8 cellular contexts compared by ENCODE assay signal in genomic region chr1:46039571-46040052, GRCh38.
DNase-seq lines count a peak whose midpoint lies in the region; ATAC-seq and TF ChIP-seq lines count a peak whose summit lies in the region.

No MANE protein-coding gene starts in this region.

- TF ChIP-seq CTCF in CD14-positive monocyte (IDR thresholded peaks at IDR 0.05), result no peak

- H3K9me3 Mint-ChIP-seq in CD14-positive monocyte, result peaks cover 0 to 2% (median 0%) of the 10 kb centered on the region in 7 donors

- H3K4me1 Mint-ChIP-seq in CD14-positive monocyte, result peaks cover 26% of the 10 kb centered on the region

- DNase-seq in GM04503 (ENCODE audit: low read depth), result peak; percentile 11
- peak; percentile 81 for DNase-seq in NCI-H446 treated with DMSO at 0.1 percent for 48 hours (lab: John Stamatoyannopoulos, UW)
- DNase-seq in dermis blood vessel endothelial cell, result peak; percentile 61
- DNase-seq in pulmonary artery endothelial cell (ENCODE audit: low read depth, low spot score), result peak; percentile 47
- no peak for DNase-seq in CD14-positive monocyte (ENCODE audit: low spot score)
- DNase-seq in UCSD-AML1 (lab: John Stamatoyannopoulos, UW; ENCODE audit: unreplicated experiment), result no peak
- DNase-seq in inferior parietal cortex (ENCODE audit: extremely low spot score), result no peak

- intact Hi-C loops in CD14-positive monocyte (cut with micrococcal nuclease), result no loop called here

- H3K27ac Mint-ChIP-seq in CD14-positive monocyte, result no peak overlapping the region

- H3K36me3 Mint-ChIP-seq in CD14-positive monocyte, result peaks cover 4% of the 10 kb centered on the region in 2 donors

- H3K27me3 Mint-ChIP-seq in CD14-positive monocyte (ENCODE audit: low read depth in 3 of 3), result peaks cover 0 to 2% (median 0%) of the 10 kb centered on the region in 3 donors

- no peak for ATAC-seq in HG03135 (IDR thresholded peaks at IDR 0.05; ENCODE audit: unreplicated experiment)

- no peak overlapping the region for H3K4me3 Mint-ChIP-seq in CD14-positive monocyte

Comparison
In these comparisons a context has a peak if more than half of its experiments do, and no peak if none do; other contexts are left out.
1. DNase-seq: peak in GM04503 (single experiment), NCI-H446 treated with DMSO at 0.1 percent for 48 hours (single experiment), dermis blood vessel endothelial cell (single experiment) and pulmonary artery endothelial cell (single experiment); none in CD14-positive monocyte (single experiment), UCSD-AML1 (single experiment) and inferior parietal cortex (single experiment).